In genomic region chr20:6921717-6922386, GRCh38 we compare ENCODE assay signal across 1 cellular context.
TF ChIP-seq lines count a peak whose summit lies in the region.

No MANE protein-coding gene starts in this region.

TF ChIP-seq in GM23338, 12 proteins besides CTCF, POLR2A, EP300 and RAD21 (continued from another document):
- TF ChIP-seq STAT1 (IDR thresholded peaks at IDR 0.05; ENCODE audit: unreplicated experiment) (no peak), NANOG (IDR thresholded peaks at IDR 0.05; ENCODE audit: borderline replicate concordance) (no peak), JUNB (IDR thresholded peaks at IDR 0.05; ENCODE audit: unreplicated experiment) (no peak), CREB1 (CRISPR knock-in tag; IDR thresholded peaks at IDR 0.05; ENCODE audit: low read depth) (no peak), ZNF331 (CRISPR knock-in tag; IDR thresholded peaks at IDR 0.05; ENCODE audit: low read depth) (no peak), EZH2phosphoT487 (IDR thresholded peaks at IDR 0.05; ENCODE audit: unreplicated experiment) (no peak), POLR2AphosphoS5 (IDR thresholded peaks at IDR 0.05; ENCODE audit: low read depth) (no peak), ZNF114 (CRISPR knock-in tag; IDR thresholded peaks at IDR 0.05) (no peak)
- TF ChIP-seq, protein P1, sequence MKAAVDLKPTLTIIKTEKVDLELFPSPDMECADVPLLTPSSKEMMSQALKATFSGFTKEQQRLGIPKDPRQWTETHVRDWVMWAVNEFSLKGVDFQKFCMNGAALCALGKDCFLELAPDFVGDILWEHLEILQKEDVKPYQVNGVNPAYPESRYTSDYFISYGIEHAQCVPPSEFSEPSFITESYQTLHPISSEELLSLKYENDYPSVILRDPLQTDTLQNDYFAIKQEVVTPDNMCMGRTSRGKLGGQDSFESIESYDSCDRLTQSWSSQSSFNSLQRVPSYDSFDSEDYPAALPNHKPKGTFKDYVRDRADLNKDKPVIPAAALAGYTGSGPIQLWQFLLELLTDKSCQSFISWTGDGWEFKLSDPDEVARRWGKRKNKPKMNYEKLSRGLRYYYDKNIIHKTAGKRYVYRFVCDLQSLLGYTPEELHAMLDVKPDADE (IDR thresholded peaks at IDR 0.05), result no peak
TF ChIP-seq in GM23338: peak in this region for 0.
